Comparison of ENCODE assay signal across 9 cellular contexts in genomic region chr13:23752111-23753001, GRCh38.
DNase-seq lines count a peak whose midpoint lies in the region; ATAC-seq and TF ChIP-seq lines count a peak whose summit lies in the region.
"Had no signal": no experiment of that assay in that cellular context is flagged by ENCODE, and none has a peak within 500 bp of the region (broad histone marks: within the 10 kb centered on the region; RNA-seq: fewer than 3 reads in every experiment).

No MANE protein-coding gene starts in this region.

- H3K4me3 ChIP-seq in IMR-90 (ENCODE audit: insufficient read depth, low read depth, low read length) (no peak overlapping the region), lower lobe of right lung (no peak overlapping the region)
- H3K4me3 ChIP-seq: pancreas had no signal

- H3K4me3 Mint-ChIP-seq in WTC11: no peak overlapping the region

- H3K27me3 ChIP-seq in IMR-90 (ENCODE audit: control insufficient read depth, insufficient read depth, low read length) (no peaks in the 10 kb centered on the region), lower lobe of right lung (ENCODE audit: low read depth) (no peaks in the 10 kb centered on the region)
- H3K27me3 ChIP-seq: pancreas had no signal

- peak overlapping the region; percentile 87 for H2BK120ac ChIP-seq in IMR-90 (ENCODE audit: low read depth, low read length)

- peak overlapping the region; percentile 96 for H2BK5ac ChIP-seq in IMR-90 (ENCODE audit: low read depth, low read length, poor library complexity, severe bottlenecking)

- CTCF ChIA-PET in IMR-90 (lab: Yijun Ruan, JAX) (interaction anchor here (1.4 kb wide), 1 partner anchor 11 kb away, joined by 3 read pairs; no protein-coding TSS in a partner anchor), WTC11 (lab: Charles Lee) (interaction anchor here (1.5 to 1.7 kb wide), 2 partner anchors 10 to 11 kb away, joined by 4 to 6 read pairs; no protein-coding TSS in a partner anchor)

- H2AFZ ChIP-seq in IMR-90 (replicated peaks; ENCODE audit: low read length, poor library complexity): no peak overlapping the region

- BruUV-seq in IMR-90 (replicated peaks; lab: Mats Ljungman, UMichigan): no TSS peak

- WGBS in IMR-90 (ENCODE audit: extremely low coverage in 2 of 2, insufficient read length in 1 of 2), 2 experiments: no CpG with 5 or more reads among the region's 1 CpG

- peak; percentile 75 for ATAC-seq in GM18868 (IDR thresholded peaks at IDR 0.05; ENCODE audit: unreplicated experiment)
- peak; percentile 75 for ATAC-seq in GM21786 (IDR thresholded peaks at IDR 0.05; ENCODE audit: unreplicated experiment)
- ATAC-seq in IMR-90 (ENCODE audit: low read depth): peak; percentile 38
- ATAC-seq in lower lobe of right lung: no peak
- no peak for ATAC-seq in WTC11

- 0 out of 3 replicates have a peak overlapping the region, but pooled peaks have one; percentile 12 for H2BK15ac ChIP-seq in IMR-90 (ENCODE audit: low read depth, low read length)

- DNase-seq in IMR-90: peak; percentile 56
- no peak for DNase-seq in lower lobe of right lung
- DNase-seq in NCI-H446 (lab: John Stamatoyannopoulos, UW): no peak
- no peak for DNase-seq in WTC11 (ENCODE audit: low spot score)
- DNase-seq in A172 (ENCODE audit: low spot score): no peak
- DNase-seq: activated effector memory CD4-positive, alpha-beta T cell treated with Interleukin-2 at 50 U/mL for 16 hours; pancreas had no signal

- H3K18ac ChIP-seq in IMR-90 (ENCODE audit: low read depth, low read length): peak overlapping the region; percentile 84

- H4K8ac ChIP-seq in IMR-90 (ENCODE audit: low read depth in 2 of 2, low read length in 2 of 2): peak overlapping the region; percentile 46 to 75; a peak in 3 of 4 replicates

- POLR2A ChIA-PET in IMR-90 (lab: Charles Lee; ENCODE audit: unreplicated experiment): interaction anchor here (0.5 kb wide), 1 partner anchor 21 kb away, joined by 3 read pairs; no protein-coding TSS in a partner anchor
- POLR2A ChIA-PET in WTC11 (lab: Charles Lee): no interaction called here

- TF ChIP-seq POLR2A in IMR-90 (IDR thresholded peaks at IDR 0.05; ENCODE audit: low read depth, low read length): no peak

- in situ Hi-C loops in IMR-90 (cut with MboI; ENCODE audit: low sequenced_read_pairs): no loop called here

- no peak for TF ChIP-seq RAD21 in IMR-90 (IDR thresholded peaks at IDR 0.05; ENCODE audit: low read length)

- H3K4me1 ChIP-seq in IMR-90 (ENCODE audit: control insufficient read depth, insufficient read depth, low read length) (peaks cover 27% of the 10 kb centered on the region), lower lobe of right lung (peaks cover 25% of the 10 kb centered on the region)

- H3K27ac ChIP-seq in IMR-90 (ENCODE audit: insufficient read depth, low read length): peak overlapping the region; percentile 99
- H3K27ac ChIP-seq in lower lobe of right lung: peak overlapping the region; percentile 56
- H3K27ac ChIP-seq: pancreas had no signal

- H3K27me3 Mint-ChIP-seq in WTC11 (ENCODE audit: low read depth): no peaks in the 10 kb centered on the region

- H3K9ac ChIP-seq in IMR-90 (ENCODE audit: low read depth, low read length): no peak overlapping the region

- no peak overlapping the region for H3K27ac Mint-ChIP-seq in WTC11

- peaks cover 0 to 7% of the 10 kb centered on the region in 2 experiments; a peak in 2 of 4 replicates for H3K79me1 ChIP-seq in IMR-90 (ENCODE audit: low read depth in 1 of 2, low read length in 2 of 2)

- no peaks in the 10 kb centered on the region for H4K20me1 ChIP-seq in IMR-90 (ENCODE audit: insufficient read depth, low read length)

- peak overlapping the region; percentile 39 for H3K14ac ChIP-seq in IMR-90 (replicated peaks; ENCODE audit: low read depth, low read length)

- peaks cover 43% of the 10 kb centered on the region for H3K4me1 Mint-ChIP-seq in WTC11

- H2AK9ac ChIP-seq in IMR-90 (replicated peaks; ENCODE audit: low read depth, low read length, poor library complexity): no peak overlapping the region

- H4K91ac ChIP-seq in IMR-90 (ENCODE audit: insufficient read depth, low read depth, low read length): no peak overlapping the region; the same call in none of the 2 replicates

- H2BK20ac ChIP-seq in IMR-90 (ENCODE audit: low read depth, low read length): peak overlapping the region; percentile 87

- no peak overlapping the region; the same call in 1 of the 2 replicates for H3K23ac ChIP-seq in IMR-90 (ENCODE audit: low read depth, low read length)

- H4K5ac ChIP-seq in IMR-90 (ENCODE audit: low read depth, low read length): peak overlapping the region; percentile 10

- H2AK5ac ChIP-seq in IMR-90 (ENCODE audit: low read depth, low read length): peak overlapping the region; percentile 32; the same call in 1 of the 2 replicates

- TF ChIP-seq CTCF in IMR-90 (conservative IDR thresholded peaks at IDR 0.05; ENCODE audit: low read depth, low read length) (no peak), lower lobe of right lung (IDR thresholded peaks at IDR 0.05) (no peak), WTC11 (IDR thresholded peaks at IDR 0.05) (no peak)

- peaks cover 6% of the 10 kb centered on the region; the same call in 1 of the 2 replicates for H3K36me3 Mint-ChIP-seq in WTC11

- H3K36me3 ChIP-seq in IMR-90 (ENCODE audit: control insufficient read depth, insufficient read depth, low read length) (peaks cover 5% of the 10 kb centered on the region; the same call in 1 of the 2 replicates), lower lobe of right lung (no peaks in the 10 kb centered on the region)
- H3K36me3 ChIP-seq: pancreas had no signal

- H3K4ac ChIP-seq in IMR-90 (ENCODE audit: low read depth, low read length): peak overlapping the region; percentile 74

- H3K9me3 ChIP-seq in IMR-90 (ENCODE audit: control insufficient read depth, insufficient read depth, low read length) (no peaks in the 10 kb centered on the region), lower lobe of right lung (no peaks in the 10 kb centered on the region)
- H3K9me3 ChIP-seq: pancreas had no signal

- intact Hi-C loops in IMR-90 (cut with micrococcal nuclease): loop anchor here (5.0 kb wide), 1 partner anchor 75 kb away; no protein-coding TSS in a partner anchor
- intact Hi-C loops in lower lobe of right lung (cut with DNase I): no loop called here

- 0 out of 2 replicates have a peak overlapping the region, but pooled peaks have one; percentile 22 for H3K56ac ChIP-seq in IMR-90 (ENCODE audit: extremely low read depth, insufficient read depth, low read length)

- peaks cover 21% of the 10 kb centered on the region for H3K9me1 ChIP-seq in IMR-90 (ENCODE audit: insufficient read depth, low read length)

- peaks cover under 1% of the 10 kb centered on the region; the same call in 1 of the 2 replicates for H3K9me3 Mint-ChIP-seq in WTC11

- H3K4me2 ChIP-seq in IMR-90 (ENCODE audit: low read depth, low read length): no peak overlapping the region

- dilution Hi-C loops in IMR-90 (cut with HindIII; ENCODE audit: low sequenced_read_pairs, unreplicated experiment): no loop called here

TF ChIP-seq in IMR-90, 13 proteins besides CTCF, POLR2A, EP300 and RAD21:
- TF ChIP-seq MAFK (IDR thresholded peaks at IDR 0.05; ENCODE audit: low read depth, low read length) (peak; percentile 3; the same call in 1 of the 2 replicates), CHD1 (IDR thresholded peaks at IDR 0.05; ENCODE audit: low read depth, low read length) (no peak)

TF ChIP-seq in WTC11, 78 proteins besides CTCF, POLR2A, EP300 and RAD21:
- TF ChIP-seq NFE2L1 (CRISPR knock-in tag; IDR thresholded peaks at IDR 0.05) (no peak), NFATC4 (CRISPR knock-in tag; IDR thresholded peaks at IDR 0.05) (no peak), ZBTB43 (CRISPR knock-in tag; IDR thresholded peaks at IDR 0.05) (no peak), AR (CRISPR knock-in tag; IDR thresholded peaks at IDR 0.05) (no peak), GTF2I (CRISPR knock-in tag; conservative IDR thresholded peaks at IDR 0.05) (no peak), OVOL2 (CRISPR knock-in tag; IDR thresholded peaks at IDR 0.05; ENCODE audit: borderline replicate concordance) (no peak), NR2C2 (CRISPR knock-in tag; IDR thresholded peaks at IDR 0.05) (no peak), MAX (CRISPR knock-in tag; IDR thresholded peaks at IDR 0.05) (no peak), TP53 (CRISPR knock-in tag; IDR thresholded peaks at IDR 0.05) (no peak), ZNF671 (CRISPR knock-in tag; IDR thresholded peaks at IDR 0.05) (no peak)

Comparison
In these comparisons a context has a peak if more than half of its experiments do, and no peak if none do; other contexts are left out.
1. ATAC-seq: peak in GM18868 (single experiment), GM21786 (single experiment) and IMR-90 (single experiment); none in lower lobe of right lung (0 of 2) and WTC11 (single experiment).